8 cellular contexts compared by ENCODE assay signal in genomic region chr17:50273654-50274040, GRCh38. TPM values are rescaled to one million over a fixed set of nuclear protein-coding genes. Genes with fewer than 3 reads are reported as not detected.
DNase-seq lines count a peak whose midpoint lies in the region; ATAC-seq and TF ChIP-seq lines count a peak whose summit lies in the region.

No MANE protein-coding gene starts in this region.

- H3K4me1 ChIP-seq in ascending aorta (peaks cover 0 to 16% of the 10 kb centered on the region in 2 donors), left lung (peaks cover 9 to 51% of the 10 kb centered on the region in 2 donors), thoracic aorta (ENCODE audit: control insufficient read depth in 1 of 2, low read depth in 2 of 2) (peaks cover 4 to 37% of the 10 kb centered on the region in 2 donors)

- H3K4me1 Mint-ChIP-seq in activated CD4-positive, alpha-beta T cell treated with anti-CD3 and anti-CD28 coated beads, Interleukin-2, amount 10 ng/mL, durations not matched to agents 24 days and 14 days = peaks cover 20% of the 10 kb centered on the region
- peaks cover 22% of the 10 kb centered on the region for H3K4me1 Mint-ChIP-seq in activated CD4-positive, alpha-beta T cell treated with anti-CD3 and anti-CD28 coated beads, Interleukin-2, amount 10 ng/mL, durations not matched to agents 7 days and 5 days

- H3K36me3 Mint-ChIP-seq in activated CD4-positive, alpha-beta T cell treated with anti-CD3 and anti-CD28 coated beads, Interleukin-2, amount 10 ng/mL, durations not matched to agents 24 days and 14 days (ENCODE audit: low read depth) = no peaks in the 10 kb centered on the region
- no peaks in the 10 kb centered on the region for H3K36me3 Mint-ChIP-seq in activated CD4-positive, alpha-beta T cell treated with anti-CD3 and anti-CD28 coated beads, Interleukin-2, amount 10 ng/mL, durations not matched to agents 7 days and 5 days (ENCODE audit: low read depth)

- intact Hi-C loops in activated CD4-positive, alpha-beta T cell treated with anti-CD3 and anti-CD28 coated beads, Interleukin-2, amount 10 ng/mL, durations not matched to agents 24 days and 14 days (cut with micrococcal nuclease) = loop anchor here (1.0 kb wide), 1 partner anchor 73 kb away; no protein-coding TSS in a partner anchor
- intact Hi-C loops in ascending aorta (cut with DNase I) = loop anchor here (1.0 to 2.0 kb wide), 4 partner anchors 24 to 104 kb away; no protein-coding TSS in a partner anchor
- intact Hi-C loops in left lung (cut with DNase I) = no loop called here

- no peaks in the 10 kb centered on the region for H3K36me3 ChIP-seq in ascending aorta
- peaks cover 0 to 4% of the 10 kb centered on the region in 2 donors for H3K36me3 ChIP-seq in left lung
- no peaks in the 10 kb centered on the region for H3K36me3 ChIP-seq in thoracic aorta

- peaks cover 13% of the 10 kb centered on the region for H3K27me3 Mint-ChIP-seq in activated CD4-positive, alpha-beta T cell treated with anti-CD3 and anti-CD28 coated beads, Interleukin-2, amount 10 ng/mL, durations not matched to agents 24 days and 14 days
- peaks cover 41% of the 10 kb centered on the region for H3K27me3 Mint-ChIP-seq in activated CD4-positive, alpha-beta T cell treated with anti-CD3 and anti-CD28 coated beads, Interleukin-2, amount 10 ng/mL, durations not matched to agents 7 days and 5 days

- H3K4me3 Mint-ChIP-seq in activated CD4-positive, alpha-beta T cell treated with anti-CD3 and anti-CD28 coated beads, Interleukin-2, amount 10 ng/mL, durations not matched to agents 24 days and 14 days = peak overlapping the region; percentile 60
- H3K4me3 Mint-ChIP-seq in activated CD4-positive, alpha-beta T cell treated with anti-CD3 and anti-CD28 coated beads, Interleukin-2, amount 10 ng/mL, durations not matched to agents 7 days and 5 days = no peak overlapping the region

- H3K27ac ChIP-seq in ascending aorta (peak overlapping the region; percentile 82), left lung (peak overlapping the region in 1 of 2 donors; percentile 73), thoracic aorta (peak overlapping the region in 1 of 2 donors; percentile 74)

- H3K9me3 ChIP-seq in ascending aorta (no peaks in the 10 kb centered on the region), left lung (no peaks in the 10 kb centered on the region), thoracic aorta (no peaks in the 10 kb centered on the region)

- ATAC-seq in left lung = no peak
- no peak for ATAC-seq in thoracic aorta (ENCODE audit: insufficient number of reproducible peaks, low FRiP score, low read depth)
- ATAC-seq in GM19467 (IDR thresholded peaks at IDR 0.05; ENCODE audit: unreplicated experiment) = no peak
- ATAC-seq in GM21786 (IDR thresholded peaks at IDR 0.05; ENCODE audit: unreplicated experiment) = no peak

- POLR2A ChIA-PET in activated CD4-positive, alpha-beta T cell treated with anti-CD3 and anti-CD28 coated beads, Interleukin-2, amount 10 ng/mL, durations not matched to agents 7 days and 5 days (lab: Charles Lee) = no interaction called here
- POLR2A ChIA-PET in GM10248 (lab: Yijun Ruan, JAX) = no interaction called here

- DNase-seq in activated CD4-positive, alpha-beta T cell treated with anti-CD3 and anti-CD28 coated beads, Interleukin-2, amount 10 ng/mL, durations not matched to agents 24 days and 14 days = no peak
- no peak for DNase-seq in activated CD4-positive, alpha-beta T cell treated with anti-CD3 and anti-CD28 coated beads, Interleukin-2, amount 10 ng/mL, durations not matched to agents 7 days and 5 days
- DNase-seq in ascending aorta (ENCODE audit: low spot score in 2 of 2) (no peak), left lung (no peak), thoracic aorta (ENCODE audit: low spot score) (no peak), GM10248 (ENCODE audit: extremely low spot score) (no peak)

- H3K27me3 ChIP-seq in ascending aorta (no peaks in the 10 kb centered on the region), left lung (peaks cover 0 to 40% of the 10 kb centered on the region in 2 donors), thoracic aorta (replicated peaks; ENCODE audit: insufficient read depth) (peaks cover 4% of the 10 kb centered on the region)

- H3K9me3 Mint-ChIP-seq in activated CD4-positive, alpha-beta T cell treated with anti-CD3 and anti-CD28 coated beads, Interleukin-2, amount 10 ng/mL, durations not matched to agents 24 days and 14 days = no peaks in the 10 kb centered on the region
- H3K9me3 Mint-ChIP-seq in activated CD4-positive, alpha-beta T cell treated with anti-CD3 and anti-CD28 coated beads, Interleukin-2, amount 10 ng/mL, durations not matched to agents 7 days and 5 days = no peaks in the 10 kb centered on the region

- no peak overlapping the region for H3K27ac Mint-ChIP-seq in activated CD4-positive, alpha-beta T cell treated with anti-CD3 and anti-CD28 coated beads, Interleukin-2, amount 10 ng/mL, durations not matched to agents 24 days and 14 days
- no peak overlapping the region for H3K27ac Mint-ChIP-seq in activated CD4-positive, alpha-beta T cell treated with anti-CD3 and anti-CD28 coated beads, Interleukin-2, amount 10 ng/mL, durations not matched to agents 7 days and 5 days

- H3K4me3 ChIP-seq in ascending aorta = peak overlapping the region; percentile 63 to 68
- peak overlapping the region; percentile 47 to 60 for H3K4me3 ChIP-seq in left lung
- H3K4me3 ChIP-seq in thoracic aorta = peak overlapping the region; percentile 82

- CTCF ChIA-PET in activated CD4-positive, alpha-beta T cell treated with anti-CD3 and anti-CD28 coated beads, Interleukin-2, amount 10 ng/mL, durations not matched to agents 7 days and 5 days (lab: Charles Lee) = interaction anchor here (1.0 to 3.3 kb wide), 8 partner anchors 9 to 73 kb away, joined by 3 to 22 read pairs (median 5); partner anchors contain the start of gene COL1A1
- CTCF ChIA-PET in GM10248 (lab: Yijun Ruan, JAX) = interaction anchor here (0.7 to 5.1 kb wide), 21 partner anchors 8 to 247 kb away, joined by 3 to 128 read pairs (median 5); partner anchors contain the start of genes COL1A1, PDK2, SAMD14 and SGCA

- TF ChIP-seq CTCF in ascending aorta (IDR thresholded peaks at IDR 0.05) (no peak), left lung (IDR thresholded peaks at IDR 0.05) (no peak), thoracic aorta (IDR thresholded peaks at IDR 0.05) (no peak), GM10248 (IDR thresholded peaks at IDR 0.05; ENCODE audit: control extremely low read depth, extremely low read depth, low read depth, missing control alignments) (no peak)

RNA-seq across cellular contexts. Expression of gene TMEM92, which starts 0.6 kb away (rescaled TPM):
- 0.44 and 0.47 TPM in 2 replicates for total RNA-seq in activated CD4-positive, alpha-beta T cell treated with anti-CD3 and anti-CD28 coated beads, Interleukin-2, amount 10 ng/mL, durations not matched to agents 24 days and 14 days
- total RNA-seq in activated CD4-positive, alpha-beta T cell treated with anti-CD3 and anti-CD28 coated beads, Interleukin-2, amount 10 ng/mL, durations not matched to agents 7 days and 5 days = not detected
- total RNA-seq in ascending aorta (not detected), left lung (10 to 100 TPM in 1 of 2 donors, 1 to 10 TPM in 1; 4.4 to 10.7 TPM), thoracic aorta (1 to 10 TPM in 1 of 2 donors, under 1 TPM in 1; 0.28 to 1.4 TPM)

Comparison
In these comparisons a context has a peak if more than half of its experiments do, and no peak if none do; other contexts are left out.
1. intact Hi-C loops: an anchor here in activated CD4-positive, alpha-beta T cell treated with anti-CD3 and anti-CD28 coated beads, Interleukin-2, amount 10 ng/mL, durations not matched to agents 24 days and 14 days (1.0 kb wide) and ascending aorta (1.0 to 2.0 kb wide); none called in left lung.